9 cellular contexts compared by ENCODE assay signal in the genomic region with DNA sequence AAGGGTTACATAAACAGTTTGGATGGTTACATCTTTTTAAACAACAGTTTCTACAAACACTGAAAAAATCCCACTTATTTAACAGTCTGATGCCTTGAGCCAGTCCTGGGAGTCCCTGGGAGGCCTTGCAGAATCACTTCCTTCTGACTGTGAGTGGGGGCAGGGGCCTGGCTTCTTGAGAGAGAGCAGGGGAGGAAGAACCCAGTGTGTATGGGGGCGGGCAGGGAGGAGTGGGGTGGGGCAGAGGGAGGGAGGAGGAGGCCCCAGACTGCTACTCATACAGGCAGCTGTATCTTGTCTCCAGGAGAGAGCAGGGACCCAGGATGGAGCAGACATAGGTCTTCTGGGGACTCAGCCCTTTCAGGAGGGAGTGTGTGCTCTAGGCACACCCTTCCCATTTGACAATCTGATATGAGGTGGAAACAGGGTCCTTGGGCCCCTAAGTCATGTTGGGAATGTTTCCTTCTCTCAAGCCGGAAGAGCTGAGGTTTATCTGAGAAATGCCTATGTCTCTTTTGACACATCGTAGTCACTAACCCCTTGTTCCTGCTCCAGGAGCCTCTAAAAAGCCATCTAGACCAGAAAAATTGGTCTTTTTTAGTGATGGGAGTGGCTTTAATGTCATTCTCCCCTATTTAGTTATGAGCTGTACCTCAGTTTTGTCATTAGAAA. TPM values are rescaled to one million over a fixed set of nuclear protein-coding genes. Genes with fewer than 3 reads are reported as not detected.
DNase-seq lines count a peak whose midpoint lies in the region; ATAC-seq and TF ChIP-seq lines count a peak whose summit lies in the region.
"Had no signal": no experiment of that assay in that cellular context is flagged by ENCODE, and none has a peak within 500 bp of the region (broad histone marks: within the 10 kb centered on the region; RNA-seq: fewer than 3 reads in every experiment).

No MANE protein-coding gene starts in this region.

- no peaks in the 10 kb centered on the region for H3K9me3 ChIP-seq in prostate gland

- peak overlapping the region; percentile 32 to 64 for H3K27ac ChIP-seq in prostate gland
- H3K27ac ChIP-seq: VCaP had no signal

- peak; percentile 84 for ATAC-seq in GM21723 (IDR thresholded peaks at IDR 0.05; ENCODE audit: unreplicated experiment)

- H3K27me3 ChIP-seq in prostate gland (replicated peaks; ENCODE audit: insufficient read depth) = no peaks in the 10 kb centered on the region

- no peaks in the 10 kb centered on the region for H3K36me3 ChIP-seq in prostate gland

- H3K4me3 ChIP-seq in fibroblast of the aortic adventitia (ENCODE audit: low read depth, low read length) (no peak overlapping the region), prostate gland (no peak overlapping the region)

- H3K4me1 ChIP-seq in prostate gland (replicated peaks) = peaks cover 4% of the 10 kb centered on the region

- TF ChIP-seq POLR2A in prostate gland (IDR thresholded peaks at IDR 0.05) = no peak

- intact Hi-C loops in prostate gland (cut with DNase I) = no loop called here

- DNase-seq in GM03348 (ENCODE audit: low spot score) (peak; percentile 86), Kasumi-1 (lab: John Stamatoyannopoulos, UW) (peak; percentile 84 to 89), fibroblast of the aortic adventitia (ENCODE audit: low read depth) (peak; percentile 85), prostate gland (ENCODE audit: low spot score) (no peak), NCI-H526 treated with DMSO at 0.1 percent for 48 hours (lab: John Stamatoyannopoulos, UW) (no peak), HT-29 (ENCODE audit: low spot score) (no peak)
- peak; percentile 77 for DNase-seq in activated CD8-positive, alpha-beta memory T cell treated with anti-CD3 and anti-CD28 coated beads for 24 hours

- WGBS in prostate gland = 41% methylated on average over 3 of the region's 3 CpGs

- TF ChIP-seq CTCF in fibroblast of the aortic adventitia (IDR thresholded peaks at IDR 0.05; ENCODE audit: insufficient read depth, low read length) = no peak
- TF ChIP-seq CTCF in prostate gland (IDR thresholded peaks at IDR 0.05) = no peak

RNA-seq across cellular contexts. Expression of a gene that starts 52.8 kb away (rescaled TPM):
- 17.1 and 24.6 TPM in 2 replicates for total RNA-seq in fibroblast of the aortic adventitia (ENCODE audit: low replicate concordance)
- 10 to 100 TPM; 42.2 to 47.0 TPM for total RNA-seq in prostate gland
- 52.0 and 58.7 TPM in 2 replicates for total RNA-seq in HT-29 (2014; rRNA removed; shearing (Covaris generic))

Comparison
In these comparisons a context has a peak if more than half of its experiments do, and no peak if none do; other contexts are left out.
1. DNase-seq: peak in GM03348 (single experiment), Kasumi-1 (2 of 2), activated CD8-positive, alpha-beta memory T cell treated with anti-CD3 and anti-CD28 coated beads for 24 hours (single experiment) and fibroblast of the aortic adventitia (single experiment); none in prostate gland (single experiment), NCI-H526 treated with DMSO at 0.1 percent for 48 hours (single experiment) and HT-29 (single experiment).